In the genomic region with DNA sequence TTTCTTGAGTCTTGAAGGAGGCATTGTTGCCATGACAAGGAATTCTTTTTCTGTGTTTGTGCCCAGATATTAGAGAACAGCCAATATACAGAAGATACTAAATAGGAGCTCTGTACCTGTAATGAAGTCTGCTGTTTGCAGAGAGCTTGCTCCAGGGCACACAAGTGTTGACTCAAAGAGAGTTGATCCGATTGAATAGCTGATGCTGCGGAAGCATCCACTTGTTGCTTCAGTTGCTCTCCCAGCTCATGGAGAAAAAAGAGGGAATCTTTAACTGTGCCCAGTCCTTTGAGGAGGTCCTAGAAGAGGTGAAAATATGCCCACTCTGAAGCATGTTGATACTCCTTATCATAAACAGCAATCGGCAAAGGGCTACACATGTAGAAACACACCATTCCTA, we compare ENCODE assay signal across 21 cellular contexts.
DNase-seq lines count a peak whose midpoint lies in the region; ATAC-seq and TF ChIP-seq lines count a peak whose summit lies in the region.
"Had no signal": no experiment of that assay in that cellular context is flagged by ENCODE, and none has a peak within 500 bp of the region (broad histone marks: within the 10 kb centered on the region; RNA-seq: fewer than 3 reads in every experiment).

No MANE protein-coding gene starts in this region.

- peaks cover 10% of the 10 kb centered on the region for H3K9me3 Mint-ChIP-seq in stimulated activated effector memory CD8-positive, alpha-beta T cell treated with anti-CD3 and anti-CD28 coated beads, Interleukin-12 subunit alpha, Interleukin-12 subunit beta, amount 100 ng/mL, for 72 hours

- peak in 2 of 3 experiments; percentile 14 to 38 for DNase-seq in NCI-H1417 (lab: John Stamatoyannopoulos, UW)
- DNase-seq in NCI-H1417 treated with DMSO at 0.1 percent for 48 hours (lab: John Stamatoyannopoulos, UW): no peak
- peak; percentile 50 for DNase-seq in NCI-H510A (lab: John Stamatoyannopoulos, UW)
- DNase-seq in stimulated activated effector memory CD8-positive, alpha-beta T cell treated with anti-CD3 and anti-CD28 coated beads, Interleukin-12 subunit alpha, Interleukin-12 subunit beta, amount 100 ng/mL, for 72 hours (ENCODE audit: low spot score in 2 of 2): no peak
- no peak for DNase-seq in activated T-cell treated with anti-CD3 and anti-CD28 coated beads for 4 hours
- DNase-seq in hypothalamus (lab: John Stamatoyannopoulos, UW): no peak
- no peak for DNase-seq in HAP-1 (ENCODE audit: low spot score in 2 of 2)
- DNase-seq: 8988T; Calu3; CD8-positive, alpha-beta T cell; DMS79; Kasumi-1; MG63; NCI-H1092 treated with DMSO at 0.1 percent for 48 hours; NCI-H1694 treated with DMSO at 0.1 percent for 48 hours; NCI-H226; NCI-H524 treated with DMSO at 0.1 percent for 48 hours; OCI-M1 had no signal

- no peaks in the 10 kb centered on the region for H3K4me1 ChIP-seq in HEK293 (ENCODE audit: control insufficient read depth, insufficient read depth, low read length)
- no peaks in the 10 kb centered on the region for H3K4me1 ChIP-seq in HAP-1
- H3K4me1 ChIP-seq: BLaER1 treated with 17β-estradiol and CSF1 and Interleukin-3, amounts not matched to agents 10 nM and 100 nM; SJSA1 had no signal

- H3K36me3 ChIP-seq in HEK293 (ENCODE audit: control insufficient read depth in 2 of 2, insufficient read depth in 1 of 2, low read length in 2 of 2) (peaks cover 4 to 66% of the 10 kb centered on the region in 2 experiments), HAP-1 (replicated peaks) (no peaks in the 10 kb centered on the region)

- in situ Hi-C loops in HAP-1 (cut with MboI; ENCODE audit: low sequenced_read_pairs): no loop called here

- H3K27ac Mint-ChIP-seq in stimulated activated effector memory CD8-positive, alpha-beta T cell treated with anti-CD3 and anti-CD28 coated beads, Interleukin-12 subunit alpha, Interleukin-12 subunit beta, amount 100 ng/mL, for 72 hours: peak overlapping the region; percentile 23
- H3K27ac Mint-ChIP-seq: CD8-positive, alpha-beta T cell had no signal

- no peak overlapping the region for H3K4me3 Mint-ChIP-seq in stimulated activated effector memory CD8-positive, alpha-beta T cell treated with anti-CD3 and anti-CD28 coated beads, Interleukin-12 subunit alpha, Interleukin-12 subunit beta, amount 100 ng/mL, for 72 hours
- H3K4me3 Mint-ChIP-seq: CD8-positive, alpha-beta T cell had no signal

- no peak for TF ChIP-seq CTCF in HEK293 (tag by site-specific recombination; IDR thresholded peaks at IDR 0.05)

- no peaks in the 10 kb centered on the region for H3K27me3 ChIP-seq in HAP-1 (ENCODE audit: low read depth)
- H3K27me3 ChIP-seq: BLaER1 treated with 17β-estradiol and CSF1 and Interleukin-3, amounts not matched to agents 10 nM and 100 nM; MG63; SJSA1 had no signal

- POLR2A ChIA-PET in HEK293 (lab: Yijun Ruan, JAX): no interaction called here

- no peak for ATAC-seq in stimulated activated effector memory CD8-positive, alpha-beta T cell treated with anti-CD3 and anti-CD28 coated beads, Interleukin-12 subunit alpha, Interleukin-12 subunit beta, amount 100 ng/mL, for 72 hours
- ATAC-seq: CD8-positive, alpha-beta T cell had no signal

- H3K9me3 ChIP-seq in HEK293 (ENCODE audit: control insufficient read depth, insufficient read depth, low read depth, low read length) (no peaks in the 10 kb centered on the region), HAP-1 (no peaks in the 10 kb centered on the region)

- H3K4me3 ChIP-seq in HEK293 (ENCODE audit: low read depth, low read length): no peak overlapping the region
- H3K4me3 ChIP-seq in HAP-1: no peak overlapping the region
- H3K4me3 ChIP-seq: BLaER1 treated with 17β-estradiol and CSF1 and Interleukin-3, amounts not matched to agents 10 nM and 100 nM; MG63; SJSA1 had no signal

- peaks cover 93% of the 10 kb centered on the region for H3K36me3 Mint-ChIP-seq in stimulated activated effector memory CD8-positive, alpha-beta T cell treated with anti-CD3 and anti-CD28 coated beads, Interleukin-12 subunit alpha, Interleukin-12 subunit beta, amount 100 ng/mL, for 72 hours

- no peak overlapping the region for H3K27ac ChIP-seq in HEK293 (ENCODE audit: extremely low read depth, low read depth, low read length)
- H3K27ac ChIP-seq: BLaER1 treated with 17β-estradiol and CSF1 and Interleukin-3, amounts not matched to agents 10 nM and 100 nM; SJSA1 had no signal

- H3K4me1 Mint-ChIP-seq in stimulated activated effector memory CD8-positive, alpha-beta T cell treated with anti-CD3 and anti-CD28 coated beads, Interleukin-12 subunit alpha, Interleukin-12 subunit beta, amount 100 ng/mL, for 72 hours: no peaks in the 10 kb centered on the region

- CTCF ChIA-PET in HEK293 (lab: Yijun Ruan, JAX): interaction anchor here (0.6 to 1.0 kb wide), 2 partner anchors 21 to 49 kb away, joined by 3 to 5 read pairs; no protein-coding TSS in a partner anchor

TF ChIP-seq in HEK293, 187 proteins besides CTCF, POLR2A, EP300 and RAD21:
- TF ChIP-seq ZNF610 (tag by site-specific recombination; IDR thresholded peaks at IDR 0.05; ENCODE audit: borderline replicate concordance) (no peak), SCRT2 (tag by site-specific recombination; IDR thresholded peaks at IDR 0.05) (peak; percentile 72)
TF ChIP-seq in HEK293: peak in this region for 1.

Comparison
In these comparisons a context has a peak if more than half of its experiments do, and no peak if none do; other contexts are left out.
1. DNase-seq: peak in NCI-H1417 (2 of 3) and NCI-H510A (single experiment); none in NCI-H1417 treated with DMSO at 0.1 percent for 48 hours (single experiment), stimulated activated effector memory CD8-positive, alpha-beta T cell treated with anti-CD3 and anti-CD28 coated beads, Interleukin-12 subunit alpha, Interleukin-12 subunit beta, amount 100 ng/mL, for 72 hours (0 of 2), activated T-cell treated with anti-CD3 and anti-CD28 coated beads for 4 hours (single experiment), hypothalamus (0 of 51) and HAP-1 (0 of 2).